21 cellular contexts compared by ENCODE assay signal in the genomic region with DNA sequence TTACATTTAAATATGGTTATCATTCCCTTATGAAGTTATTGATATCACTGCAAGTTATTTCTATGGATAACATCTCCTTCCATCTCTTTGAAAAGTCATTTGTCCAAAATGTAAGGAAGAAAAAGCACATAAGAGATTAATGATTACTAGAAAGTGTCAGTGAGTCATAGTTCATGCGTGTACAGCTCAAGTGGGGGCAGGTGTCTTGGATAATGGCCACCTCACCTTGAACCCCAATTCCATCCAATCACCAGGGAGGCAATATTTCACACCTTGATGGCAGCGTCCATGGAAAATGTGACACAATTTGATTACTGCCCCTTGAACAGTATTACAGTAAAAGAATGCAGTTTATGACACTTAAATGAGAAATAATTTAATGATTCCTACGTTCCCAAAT.
DNase-seq lines count a peak whose midpoint lies in the region; ATAC-seq, FAIRE-seq and TF ChIP-seq lines count a peak whose summit lies in the region.
"Had no signal": no experiment of that assay in that cellular context is flagged by ENCODE, and none has a peak within 500 bp of the region (broad histone marks: within the 10 kb centered on the region; RNA-seq: fewer than 3 reads in every experiment).

No MANE protein-coding gene starts in this region.

- FAIRE-seq in RCC 7860 (lab: Jason Lieb, UNC): peak; percentile 66
- FAIRE-seq: A204.1, GM12878, H1 had no signal

- BruUV-seq in OCI-LY7 (replicated peaks; lab: Mats Ljungman, UMichigan): no TSS peak

- H3K27ac ChIP-seq in OCI-LY7 (ENCODE audit: low read depth, low read length, poor library complexity, severe bottlenecking): no peak overlapping the region

- intact Hi-C loops in OCI-LY7 (cut with micrococcal nuclease; ENCODE audit: unreplicated experiment): no loop called here

- H3K9me2 ChIP-seq in OCI-LY7 (ENCODE audit: insufficient read depth, low read length): no peaks in the 10 kb centered on the region; the same call in 1 of the 2 replicates

- CTCF ChIA-PET in OCI-LY7 (lab: Charles Lee; ENCODE audit: unreplicated experiment): no interaction called here

- ATAC-seq in activated naive CD4-positive, alpha-beta T cell treated with anti-CD3 and anti-CD28 coated beads, Interleukin-2, amount 50 U/mL, for 72 hours: no peak
- ATAC-seq: GM12878 had no signal

- no peak for TF ChIP-seq CTCF in OCI-LY7 (conservative IDR thresholded peaks at IDR 0.05; ENCODE audit: low read length)

- H4K20me1 ChIP-seq in OCI-LY7 (ENCODE audit: insufficient read depth, low read length): no peaks in the 10 kb centered on the region

- no peak overlapping the region for H3K27ac Mint-ChIP-seq in activated naive CD4-positive, alpha-beta T cell treated with anti-CD3 and anti-CD28 coated beads, Interleukin-2, amount 50 U/mL, for 72 hours
- H3K27ac Mint-ChIP-seq: CD4-positive, CD25-positive, alpha-beta regulatory T cell; CD8-positive, alpha-beta memory T cell; H9 had no signal

- H3K4me2 ChIP-seq in OCI-LY7 (ENCODE audit: low read length): no peak overlapping the region

- DNase-seq in DMS53 (lab: John Stamatoyannopoulos, UW) (peak; percentile 85), RCC 7860 (ENCODE audit: low spot score) (peak; percentile 30), kidney tubule cell (ENCODE audit: low spot score) (peak; percentile 31), renal cortical epithelial cell (ENCODE audit: low read depth) (peak; percentile 71), OCI-LY7 (ENCODE audit: low spot score) (no peak), NCI-H1048 (lab: John Stamatoyannopoulos, UW) (no peak)
- DNase-seq in activated naive CD4-positive, alpha-beta T cell treated with anti-CD3 and anti-CD28 coated beads, Interleukin-2, amount 50 U/mL, for 72 hours (ENCODE audit: low spot score in 2 of 2): no peak
- DNase-seq in activated effector memory CD4-positive, alpha-beta T cell treated with anti-CD3 and anti-CD28 coated beads, Interleukin-2, amount 50 U/mL, for 16 hours: no peak
- DNase-seq: ACHN; BE2C; C1 segment of cervical spinal cord; Caco-2; CD4-positive, CD25-positive, alpha-beta regulatory T cell; CD8-positive, alpha-beta memory T cell; DMS153; DND-41; EL; H9 had no signal

- H3K36me3 ChIP-seq in OCI-LY7 (ENCODE audit: insufficient read depth, low read length): no peaks in the 10 kb centered on the region
- H3K36me3 ChIP-seq: BE2C had no signal

- POLR2A ChIA-PET in OCI-LY7 (lab: Charles Lee): no interaction called here

- no peaks in the 10 kb centered on the region for H3K9me3 ChIP-seq in OCI-LY7 (ENCODE audit: low read length)
- H3K9me3 ChIP-seq: BE2C, Caco-2 had no signal

- H3K4me1 ChIP-seq in OCI-LY7 (ENCODE audit: insufficient read depth, low read length, poor library complexity, severe bottlenecking): no peaks in the 10 kb centered on the region
- H3K4me1 ChIP-seq: BE2C, Caco-2 had no signal

- H3K9me3 Mint-ChIP-seq in activated naive CD4-positive, alpha-beta T cell treated with anti-CD3 and anti-CD28 coated beads, Interleukin-2, amount 50 U/mL, for 72 hours: peaks cover 11 to 12% of the 10 kb centered on the region in 2 donors
- H3K9me3 Mint-ChIP-seq: H9 had no signal

- H3K79me2 ChIP-seq in OCI-LY7 (ENCODE audit: insufficient read depth, low read depth, low read length): no peaks in the 10 kb centered on the region

- no peaks in the 10 kb centered on the region for H3K36me3 Mint-ChIP-seq in activated naive CD4-positive, alpha-beta T cell treated with anti-CD3 and anti-CD28 coated beads, Interleukin-2, amount 50 U/mL, for 72 hours
- H3K36me3 Mint-ChIP-seq: CD4-positive, CD25-positive, alpha-beta regulatory T cell; CD8-positive, alpha-beta memory T cell had no signal

- H2AFZ ChIP-seq in OCI-LY7 (ENCODE audit: low read length): no peak overlapping the region

- no peak overlapping the region for H3K4me3 ChIP-seq in OCI-LY7 (ENCODE audit: low read depth, low read length, poor library complexity, severe bottlenecking)
- H3K4me3 ChIP-seq: GM12878 had no signal

Comparison
In these comparisons a context has a peak if more than half of its experiments do, and no peak if none do; other contexts are left out.
1. DNase-seq: peak in DMS53 (single experiment), RCC 7860 (single experiment), kidney tubule cell (single experiment) and renal cortical epithelial cell (single experiment); none in activated naive CD4-positive, alpha-beta T cell treated with anti-CD3 and anti-CD28 coated beads, Interleukin-2, amount 50 U/mL, for 72 hours (0 of 2), OCI-LY7 (single experiment), activated effector memory CD4-positive, alpha-beta T cell treated with anti-CD3 and anti-CD28 coated beads, Interleukin-2, amount 50 U/mL, for 16 hours (single experiment) and NCI-H1048 (single experiment).